30 cellular contexts compared by ENCODE assay signal in the genomic region with DNA sequence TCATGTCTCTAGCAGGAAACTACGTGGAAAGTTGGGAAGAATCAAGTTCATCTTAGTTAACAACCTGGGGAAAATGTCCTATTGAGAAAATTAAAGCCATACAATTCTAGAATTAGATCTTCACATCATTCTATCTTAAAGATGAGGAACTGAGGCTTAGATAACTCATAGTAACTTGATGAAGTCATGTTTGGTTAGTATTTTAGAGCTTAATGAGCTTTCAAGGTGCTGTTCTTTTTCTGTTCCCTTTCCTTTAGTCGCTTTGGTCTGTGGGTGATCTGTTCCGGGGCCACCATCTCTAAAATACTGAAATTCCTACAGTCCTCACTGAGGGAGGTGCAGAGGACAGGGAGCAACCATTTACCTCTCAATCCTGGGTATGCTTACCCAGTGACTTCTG. TPM values are rescaled to one million over a fixed set of nuclear protein-coding genes. Genes with fewer than 3 reads are reported as not detected.
DNase-seq lines count a peak whose midpoint lies in the region; ATAC-seq, FAIRE-seq and TF ChIP-seq lines count a peak whose summit lies in the region.
"Had no signal": no experiment of that assay in that cellular context is flagged by ENCODE, and none has a peak within 500 bp of the region (broad histone marks: within the 10 kb centered on the region; RNA-seq: fewer than 3 reads in every experiment).

No MANE protein-coding gene starts in this region.

- no peak overlapping the region for H3K9ac ChIP-seq in GM23248
- no peak overlapping the region for H3K9ac ChIP-seq in GM12878 (ENCODE audit: control insufficient read depth, insufficient read depth, low read length)

- H3K4me1 ChIP-seq in GM23248 (ENCODE audit: insufficient read depth): peaks cover 13% of the 10 kb centered on the region
- no peaks in the 10 kb centered on the region for H3K4me1 ChIP-seq in GM12878 (ENCODE audit: control insufficient read depth, insufficient read depth, low read length)

- CTCF ChIA-PET in GM12878 (lab: Yijun Ruan, JAX): interaction anchor here (1.0 to 10.9 kb wide), 39 partner anchors 9 to 387 kb away, joined by 3 to 418 read pairs (median 6); no protein-coding TSS in a partner anchor

- TF ChIP-seq CTCF in GM12878 (IDR thresholded peaks at IDR 0.05 in 2 of 3, conservative IDR thresholded peaks at IDR 0.05 in 1 of 3; ENCODE audit: control insufficient read depth in 2 of 3, extremely low read depth in 1 of 3, insufficient read depth in 1 of 3, low read depth in 3 of 3, low read length in 3 of 3): no peak
- TF ChIP-seq CTCF in brain microvascular endothelial cell (IDR thresholded peaks at IDR 0.05; ENCODE audit: low read depth, low read length, missing control alignments): no peak

- TF ChIP-seq RAD21 in GM12878 (IDR thresholded peaks at IDR 0.05; ENCODE audit: insufficient read depth, low read depth, low read length): no peak

- no peaks in the 10 kb centered on the region for H3K36me3 ChIP-seq in GM23248 (ENCODE audit: low read depth)
- no peaks in the 10 kb centered on the region for H3K36me3 ChIP-seq in GM12878 (ENCODE audit: control insufficient read depth in 2 of 2, insufficient read depth in 2 of 2, low read length in 1 of 2)
- H3K36me3 ChIP-seq in brain microvascular endothelial cell (replicated peaks): no peaks in the 10 kb centered on the region
- H3K36me3 ChIP-seq: cardiac muscle cell, HAP-1, heart left ventricle had no signal

- H3K27ac ChIP-seq in GM23248: no peak overlapping the region
- H3K27ac ChIP-seq in GM12878 (ENCODE audit: control insufficient read depth, insufficient read depth): no peak overlapping the region
- no peak overlapping the region for H3K27ac ChIP-seq in brain microvascular endothelial cell
- H3K27ac ChIP-seq: cardiac muscle cell, PC-9 had no signal

- no peak overlapping the region for H3K4me2 ChIP-seq in GM23248 (ENCODE audit: unreplicated experiment)
- H3K4me2 ChIP-seq in GM12878 (ENCODE audit: control insufficient read depth, insufficient read depth): no peak overlapping the region

- POLR2A ChIA-PET in GM12878 (lab: Charles Lee): interaction anchor here (0.6 to 2.3 kb wide), 7 partner anchors 11 to 255 kb away, joined by 3 to 14 read pairs (median 4); no protein-coding TSS in a partner anchor

- H3K27me3 ChIP-seq in GM23248 (replicated peaks; ENCODE audit: insufficient read depth) (no peaks in the 10 kb centered on the region), GM12878 (replicated peaks in 1 of 2; ENCODE audit: control insufficient read depth in 2 of 2, insufficient read depth in 2 of 2, low read length in 1 of 2) (no peaks in the 10 kb centered on the region), brain microvascular endothelial cell (replicated peaks) (no peaks in the 10 kb centered on the region)
- H3K27me3 ChIP-seq: heart left ventricle had no signal

- H3K79me2 ChIP-seq in GM23248 (ENCODE audit: insufficient read depth) (peaks cover 3% of the 10 kb centered on the region), GM12878 (ENCODE audit: control insufficient read depth, insufficient read depth, low read length) (no peaks in the 10 kb centered on the region; the same call in 1 of the 2 replicates)

- ATAC-seq in GM12878 (peak; percentile 20), GM19395 (IDR thresholded peaks at IDR 0.05; ENCODE audit: unreplicated experiment) (no peak)

- peak; percentile 7 for FAIRE-seq in GM12878 (lab: Jason Lieb, UNC)
- FAIRE-seq: keratinocyte had no signal

- H2AFZ ChIP-seq in GM23248 (peak overlapping the region; percentile 67), GM12878 (ENCODE audit: control insufficient read depth, low read depth, low read length) (no peak overlapping the region)
- H2AFZ ChIP-seq: PC-9 had no signal

- peak in 1 of 2 experiments; percentile 51; a peak in 2 of 4 replicates for TF ChIP-seq EP300 in GM12878 (IDR thresholded peaks at IDR 0.05; ENCODE audit: borderline replicate concordance in 1 of 2, control insufficient read depth in 1 of 2, low read depth in 2 of 2, low read length in 2 of 2)

- no peaks in the 10 kb centered on the region for H3K9me2 ChIP-seq in GM23248 (ENCODE audit: insufficient read depth)

- in situ Hi-C loops in GM23248 (cut with MboI): loop anchor here (5.0 kb wide), 2 partner anchors 254 to 309 kb away; no protein-coding TSS in a partner anchor
- in situ Hi-C loops in GM12878 (cut with MboI): loop anchor here (5.0 kb wide), 2 partner anchors 254 to 309 kb away; no protein-coding TSS in a partner anchor
- in situ Hi-C loops in brain microvascular endothelial cell (cut with HindIII; ENCODE audit: low pct_ligation_motif_present, low sequenced_read_pairs): no loop called here

- RAD21 ChIA-PET in GM12878 (lab: Charles Lee; ENCODE audit: unreplicated experiment): interaction anchor here (1.0 to 7.4 kb wide), 21 partner anchors 16 to 459 kb away, joined by 3 to 282 read pairs (median 4); no protein-coding TSS in a partner anchor

- no peak for TF ChIP-seq POLR2A in GM12878 (IDR thresholded peaks at IDR 0.05; ENCODE audit: low read depth, low read length)

- peaks cover 12% of the 10 kb centered on the region; the same call in 1 of the 2 replicates for H3F3A ChIP-seq in GM23248 (ENCODE audit: insufficient read depth)

- H3K4me3 ChIP-seq in GM23248 (no peak overlapping the region), GM12878 (no peak overlapping the region), brain microvascular endothelial cell (ENCODE audit: low read depth, low read length) (no peak overlapping the region)
- H3K4me3 ChIP-seq: cardiac muscle cell, HAP-1, PC-9 had no signal

- WGBS in GM23248 (ENCODE audit: low coverage in 1 of 2, low lambda C conversion rate in 2 of 2, missing lambda C conversion rate in 2 of 2), 2 experiments: 82 to 83% methylated on average over 3 of the region's 3 CpGs
- 58% methylated on average over 3 of the region's 3 CpGs for WGBS in GM12878 (ENCODE audit: insufficient coverage, insufficient replicate concordance, low lambda C conversion rate, missing lambda C conversion rate)

- H4K20me1 ChIP-seq in GM23248 (ENCODE audit: insufficient read depth) (no peaks in the 10 kb centered on the region), GM12878 (ENCODE audit: control insufficient read depth, insufficient read depth) (no peaks in the 10 kb centered on the region)

- intact Hi-C loops in GM12878 (cut with micrococcal nuclease; ENCODE audit: unreplicated experiment): loop anchor here (1.0 to 5.0 kb wide), 4 partner anchors 94 to 386 kb away; no protein-coding TSS in a partner anchor

- SMC1A ChIA-PET in GM12878 (lab: Charles Lee; ENCODE audit: uncharacterized antibody, unreplicated experiment): interaction anchor here (0.7 to 11.3 kb wide), 28 partner anchors 9 to 917 kb away, joined by 3 to 303 read pairs (median 6); a partner anchor contains a TSS

- BruUV-seq in GM12878 (replicated peaks; lab: Mats Ljungman, UMichigan): no TSS peak

- H3K9me3 ChIP-seq in GM23248 (ENCODE audit: low read depth): no peaks in the 10 kb centered on the region
- H3K9me3 ChIP-seq in GM12878 (replicated peaks; ENCODE audit: control insufficient read depth, insufficient read depth, low read length): no peaks in the 10 kb centered on the region
- H3K9me3 ChIP-seq: HAP-1, heart left ventricle had no signal

- no peak for DNase-seq in GM23248
- no peak for DNase-seq in GM12878 (ENCODE audit: low read depth, low spot score)
- peak; percentile 54 for DNase-seq in midbrain (lab: John Stamatoyannopoulos, UW)
- DNase-seq in superior temporal gyrus (ENCODE audit: extremely low spot score): peak; percentile 55
- DNase-seq in NCI-H1436 treated with DMSO at 0.1 percent for 48 hours (lab: John Stamatoyannopoulos, UW): no peak
- no peak for DNase-seq in GM19240 (ENCODE audit: insufficient read length, low spot score)
- no peak for DNase-seq in brain microvascular endothelial cell
- DNase-seq: activated CD4-positive, alpha-beta T cell treated with anti-CD3 and anti-CD28 coated beads, Interleukin-2, amount 50 U/mL, for 1 hour; activated gamma-delta T cell; activated naive CD8-positive, alpha-beta T cell treated with anti-CD3 and anti-CD28 coated beads for 36 hours; activated T-cell treated with anti-CD3 and anti-CD28 coated beads, Interleukin-2, amount 50 U/mL, for 24 hours; aorta; CD4-positive, alpha-beta memory T cell; cortex of kidney; natural killer cell had no signal

RNA-seq across cellular contexts. Expression of a gene that starts 4.3 kb away (rescaled TPM):
- total RNA-seq in GM23248 (2014; rRNA removed; shearing (Covaris generic)): 160 and 175 TPM in 2 replicates
- polyA plus RNA-seq in GM23248 (2016; fragmentation: Nextera tagmentation; extraction: Ambion mirVana) (119 and 127 TPM in 2 replicates), GM12878 (2011; rRNA removed) (1.0 and 2.3 TPM in 2 replicates), GM12878 (2014; fragmentation: Illumina TruSeq; extraction: Trizol) (192 and 194 TPM in 2 replicates), GM12878 (2014; fragmentation: Nextera tagmentation; extraction: Ambion mirVana) (100 to 1,000 TPM; 166 to 392 TPM), GM12878 (2014; rRNA removed) (155 and 160 TPM in 2 replicates), GM12878 (2016; fragmentation: Nextera tagmentation; extraction: Ambion mirVana) (100 to 1,000 TPM; 162 TPM)
- total RNA-seq in GM12878 (2013; cell fraction: nucleolus; rRNA removed): 44.9 and 45.1 TPM in 2 replicates
- total RNA-seq in GM12878 (2014; rRNA removed) (174 and 183 TPM in 2 replicates), GM12878 (2014; rRNA removed; fragmentation: Illumina TruSeq; extraction: Trizol) (141 TPM in 2 replicates), GM12878 (2021) (172 and 191 TPM in 2 replicates)
- 42.0 TPM for polyA plus RNA-seq in GM12878 (2011; ENCODE audit: low read depth)
- polyA plus RNA-seq in GM12878 (2011; cell fraction: cytosol; rRNA removed): 1.6 and 2.8 TPM in 2 replicates
- polyA plus RNA-seq in GM12878 (2011; cell fraction: nucleus; rRNA removed): 2.7 and 3.3 TPM in 2 replicates
- 79.1 and 86.0 TPM in 2 replicates for polyA plus RNA-seq in GM12878 (2012)
- 1.2 and 4.8 TPM in 2 replicates for polyA minus RNA-seq in GM12878 (2011; rRNA and poly(A)+ RNA removed)
- polyA minus RNA-seq in GM12878 (2011; cell fraction: cytosol; rRNA and poly(A)+ RNA removed): 1.8 and 2.4 TPM in 2 replicates
- 0.73 and 0.96 TPM in 2 replicates for polyA minus RNA-seq in GM12878 (2011; cell fraction: nucleus; rRNA and poly(A)+ RNA removed)

RNA-seq across cellular contexts. Expression of a gene that starts 4.6 kb away (rescaled TPM):
- total RNA-seq in GM23248 (2014; rRNA removed; shearing (Covaris generic)): not detected in 2 replicates
- polyA plus RNA-seq in GM23248 (2016; fragmentation: Nextera tagmentation; extraction: Ambion mirVana) (not detected in 2 replicates), GM12878 (2011; rRNA removed) (not detected in 2 replicates), GM12878 (2014; fragmentation: Illumina TruSeq; extraction: Trizol) (not detected in 2 replicates), GM12878 (2014; fragmentation: Nextera tagmentation; extraction: Ambion mirVana) (not detected), GM12878 (2014; rRNA removed) (not detected in 2 replicates), GM12878 (2016; fragmentation: Nextera tagmentation; extraction: Ambion mirVana) (under 1 TPM in 1 of 2 experiments, not detected in 1; 0.11 TPM)
- not detected in 2 replicates for total RNA-seq in GM12878 (2013; cell fraction: nucleolus; rRNA removed)
- total RNA-seq in GM12878 (2014; rRNA removed) (0.11 TPM in 1 of 2 replicates, not detected in the other), GM12878 (2014; rRNA removed; fragmentation: Illumina TruSeq; extraction: Trizol) (not detected in 2 replicates), GM12878 (2021) (not detected in 2 replicates)
- not detected for polyA plus RNA-seq in GM12878 (2011; ENCODE audit: low read depth)
- not detected in 2 replicates for polyA plus RNA-seq in GM12878 (2011; cell fraction: cytosol; rRNA removed)
- not detected in 2 replicates for polyA plus RNA-seq in GM12878 (2011; cell fraction: nucleus; rRNA removed)
- polyA plus RNA-seq in GM12878 (2012): 0.05 and 0.10 TPM in 2 replicates
- not detected in 2 replicates for polyA minus RNA-seq in GM12878 (2011; rRNA and poly(A)+ RNA removed)
- not detected in 2 replicates for polyA minus RNA-seq in GM12878 (2011; cell fraction: cytosol; rRNA and poly(A)+ RNA removed)
- not detected in 2 replicates for polyA minus RNA-seq in GM12878 (2011; cell fraction: nucleus; rRNA and poly(A)+ RNA removed)
- total RNA-seq: activated naive CD8-positive, alpha-beta T cell treated with anti-CD3 and anti-CD28 coated beads for 36 hours; aorta; cardiac muscle cell; CD4-positive, alpha-beta memory T cell; fibroblast of villous mesenchyme; heart left ventricle; HT1080; lower leg skin; mononuclear cell; natural killer cell; NCI-H460; osteoblast; PC-9; Right ventricle myocardium inferior; skeletal muscle tissue; T-helper 17 cell had no signal
- polyA plus RNA-seq: aorta; cardiac muscle cell; CD4-positive, alpha-beta memory T cell; heart left ventricle; keratinocyte had no signal

RNA-seq across cellular contexts. Expression of a gene that starts 54.0 kb away (rescaled TPM):
- total RNA-seq in GM23248 (2014; rRNA removed; shearing (Covaris generic)): not detected in 2 replicates
- polyA plus RNA-seq in GM23248 (2016; fragmentation: Nextera tagmentation; extraction: Ambion mirVana): not detected in 2 replicates
- not detected in 2 replicates for total RNA-seq in GM12878 (2013; cell fraction: nucleolus; rRNA removed)
- total RNA-seq in GM12878 (2014; rRNA removed): 0.17 and 0.27 TPM in 2 replicates
- total RNA-seq in GM12878 (2014; rRNA removed; fragmentation: Illumina TruSeq; extraction: Trizol): 0.27 TPM in 1 of 2 replicates, not detected in the other
- not detected in 2 replicates for total RNA-seq in GM12878 (2021)
- polyA plus RNA-seq in GM12878 (2011; ENCODE audit: low read depth): not detected
- polyA plus RNA-seq in GM12878 (2011; rRNA removed): not detected in 2 replicates
- not detected in 2 replicates for polyA plus RNA-seq in GM12878 (2011; cell fraction: cytosol; rRNA removed)
- polyA plus RNA-seq in GM12878 (2011; cell fraction: nucleus; rRNA removed): not detected in 2 replicates
- polyA plus RNA-seq in GM12878 (2012): 0.14 TPM in 1 of 2 replicates, not detected in the other
- 0.14 and 0.28 TPM in 2 replicates for polyA plus RNA-seq in GM12878 (2014; fragmentation: Illumina TruSeq; extraction: Trizol)
- not detected for polyA plus RNA-seq in GM12878 (2014; fragmentation: Nextera tagmentation; extraction: Ambion mirVana)
- 0.05 TPM in 1 of 2 replicates, not detected in the other for polyA plus RNA-seq in GM12878 (2014; rRNA removed)
- polyA plus RNA-seq in GM12878 (2016; fragmentation: Nextera tagmentation; extraction: Ambion mirVana): under 1 TPM in 1 of 2 experiments, not detected in 1; 0.28 TPM
- polyA minus RNA-seq in GM12878 (2011; rRNA and poly(A)+ RNA removed): not detected in 2 replicates
- polyA minus RNA-seq in GM12878 (2011; cell fraction: cytosol; rRNA and poly(A)+ RNA removed): not detected in 2 replicates
- not detected in 2 replicates for polyA minus RNA-seq in GM12878 (2011; cell fraction: nucleus; rRNA and poly(A)+ RNA removed)
- total RNA-seq: activated naive CD8-positive, alpha-beta T cell treated with anti-CD3 and anti-CD28 coated beads for 36 hours; aorta; cardiac muscle cell; CD4-positive, alpha-beta memory T cell; fibroblast of villous mesenchyme; heart left ventricle; lower leg skin; mononuclear cell; natural killer cell; osteoblast; PC-9; Right ventricle myocardium inferior; skeletal muscle tissue; T-helper 17 cell had no signal
- polyA plus RNA-seq: aorta, cardiac muscle cell, heart left ventricle, keratinocyte had no signal

Comparison
In these comparisons a context has a peak if more than half of its experiments do, and no peak if none do; other contexts are left out.
1. DNase-seq: peak in midbrain (single experiment) and superior temporal gyrus (single experiment); none in GM23248 (single experiment), GM12878 (single experiment), NCI-H1436 treated with DMSO at 0.1 percent for 48 hours (single experiment), GM19240 (single experiment) and brain microvascular endothelial cell (single experiment).